ENCODE assay signal across 21 cellular contexts in the genomic region with DNA sequence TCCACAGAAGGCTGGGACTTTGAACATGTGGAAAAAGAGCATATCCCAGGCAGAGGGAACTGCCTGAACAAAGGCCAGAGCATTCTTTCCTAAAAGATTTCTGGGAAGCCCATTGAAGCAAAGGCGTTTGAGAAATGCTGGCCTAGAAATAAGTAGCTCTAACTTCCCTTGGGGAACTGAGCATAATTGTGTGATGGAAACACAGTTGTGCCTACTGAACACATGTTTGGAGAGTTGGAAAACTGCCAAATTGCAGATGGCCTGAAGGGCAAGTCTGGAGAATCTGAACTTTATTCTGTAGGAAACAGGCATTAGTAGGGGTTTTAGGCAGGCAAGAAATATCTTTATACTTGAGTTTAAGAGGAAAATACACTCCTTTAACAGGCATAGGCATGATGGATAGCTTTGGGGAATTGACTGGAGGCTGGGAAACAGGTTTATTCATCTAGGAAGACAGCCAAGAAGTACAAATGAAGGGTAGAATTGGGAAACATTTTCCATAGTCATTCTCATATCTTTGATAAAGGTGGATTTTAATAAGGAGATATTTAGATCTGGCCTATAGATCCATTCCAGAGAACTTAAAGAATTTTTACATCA.
DNase-seq lines count a peak whose midpoint lies in the region; ATAC-seq and TF ChIP-seq lines count a peak whose summit lies in the region.
"Had no signal": no experiment of that assay in that cellular context is flagged by ENCODE, and none has a peak within 500 bp of the region (broad histone marks: within the 10 kb centered on the region; RNA-seq: fewer than 3 reads in every experiment).

No MANE protein-coding gene starts in this region.

- intact Hi-C loops in MCF 10A (cut with micrococcal nuclease) (no loop called here), breast epithelium (cut with DNase I; ENCODE audit: low total_unique reads) (no loop called here)

- H3K4me3 ChIP-seq in breast epithelium: no peak overlapping the region
- H3K4me3 ChIP-seq: adrenal gland, cardiac muscle cell had no signal

- BruUV-seq in MCF 10A (replicated peaks; lab: Mats Ljungman, UMichigan): no TSS peak

- no peaks in the 10 kb centered on the region for H3K36me3 Mint-ChIP-seq in MCF 10A (ENCODE audit: insufficient read depth, unreplicated experiment)
- peaks cover 8% of the 10 kb centered on the region for H3K36me3 Mint-ChIP-seq in glutamatergic neuron (ENCODE audit: unreplicated experiment)
- H3K36me3 Mint-ChIP-seq in activated CD8-positive, alpha-beta T cell treated with anti-CD3 and anti-CD28 coated beads, Interleukin-2, amount 10 ng/mL, durations not matched to agents 7 days and 5 days (ENCODE audit: low read depth): no peaks in the 10 kb centered on the region
- H3K36me3 Mint-ChIP-seq in activated CD4-positive, alpha-beta memory T cell treated with anti-CD3 and anti-CD28 coated beads, Interleukin-2, amount 10 ng/mL, durations not matched to agents 7 days and 5 days (ENCODE audit: low read depth): no peaks in the 10 kb centered on the region

- POLR2A ChIA-PET in MCF 10A (lab: Yijun Ruan, JAX): no interaction called here
- POLR2A ChIA-PET in activated CD8-positive, alpha-beta T cell treated with anti-CD3 and anti-CD28 coated beads, Interleukin-2, amount 10 ng/mL, durations not matched to agents 7 days and 5 days (lab: Charles Lee): no interaction called here
- POLR2A ChIA-PET in activated CD4-positive, alpha-beta memory T cell treated with anti-CD3 and anti-CD28 coated beads, Interleukin-2, amount 10 ng/mL, durations not matched to agents 7 days and 5 days (lab: Charles Lee): no interaction called here

- peaks cover 9% of the 10 kb centered on the region for H3K9me3 Mint-ChIP-seq in MCF 10A (ENCODE audit: unreplicated experiment)
- H3K9me3 Mint-ChIP-seq in glutamatergic neuron (ENCODE audit: unreplicated experiment): peaks cover 7% of the 10 kb centered on the region
- no peaks in the 10 kb centered on the region for H3K9me3 Mint-ChIP-seq in activated CD8-positive, alpha-beta T cell treated with anti-CD3 and anti-CD28 coated beads, Interleukin-2, amount 10 ng/mL, durations not matched to agents 7 days and 5 days (ENCODE audit: insufficient read depth)
- H3K9me3 Mint-ChIP-seq in activated CD4-positive, alpha-beta memory T cell treated with anti-CD3 and anti-CD28 coated beads, Interleukin-2, amount 10 ng/mL, durations not matched to agents 7 days and 5 days: peaks cover 5% of the 10 kb centered on the region

- H3K27me3 Mint-ChIP-seq in MCF 10A (ENCODE audit: insufficient read depth, unreplicated experiment) (no peaks in the 10 kb centered on the region), glutamatergic neuron (ENCODE audit: unreplicated experiment) (peaks cover 2% of the 10 kb centered on the region)
- no peaks in the 10 kb centered on the region for H3K27me3 Mint-ChIP-seq in activated CD8-positive, alpha-beta T cell treated with anti-CD3 and anti-CD28 coated beads, Interleukin-2, amount 10 ng/mL, durations not matched to agents 7 days and 5 days (ENCODE audit: low read depth)
- no peaks in the 10 kb centered on the region for H3K27me3 Mint-ChIP-seq in activated CD4-positive, alpha-beta memory T cell treated with anti-CD3 and anti-CD28 coated beads, Interleukin-2, amount 10 ng/mL, durations not matched to agents 7 days and 5 days

- peaks cover 6% of the 10 kb centered on the region for H3K4me1 Mint-ChIP-seq in MCF 10A (ENCODE audit: insufficient read depth, unreplicated experiment)
- peaks cover 17% of the 10 kb centered on the region for H3K4me1 Mint-ChIP-seq in glutamatergic neuron (ENCODE audit: low read depth, unreplicated experiment)
- no peaks in the 10 kb centered on the region for H3K4me1 Mint-ChIP-seq in activated CD8-positive, alpha-beta T cell treated with anti-CD3 and anti-CD28 coated beads, Interleukin-2, amount 10 ng/mL, durations not matched to agents 7 days and 5 days (ENCODE audit: low read depth)
- no peaks in the 10 kb centered on the region for H3K4me1 Mint-ChIP-seq in activated CD4-positive, alpha-beta memory T cell treated with anti-CD3 and anti-CD28 coated beads, Interleukin-2, amount 10 ng/mL, durations not matched to agents 7 days and 5 days
- H3K4me1 Mint-ChIP-seq: neural crest cell had no signal

- CTCF ChIA-PET in MCF 10A (lab: Yijun Ruan, JAX): interaction anchor here (1.1 kb wide), 1 partner anchor 23 kb away, joined by 3 read pairs; no protein-coding TSS in a partner anchor
- CTCF ChIA-PET in activated CD8-positive, alpha-beta T cell treated with anti-CD3 and anti-CD28 coated beads, Interleukin-2, amount 10 ng/mL, durations not matched to agents 7 days and 5 days (lab: Charles Lee): no interaction called here
- CTCF ChIA-PET in activated CD4-positive, alpha-beta memory T cell treated with anti-CD3 and anti-CD28 coated beads, Interleukin-2, amount 10 ng/mL, durations not matched to agents 7 days and 5 days (lab: Charles Lee): no interaction called here

- no peaks in the 10 kb centered on the region for H3K36me3 ChIP-seq in breast epithelium
- H3K36me3 ChIP-seq: adrenal gland, cardiac muscle cell had no signal

- peak; percentile 6 for DNase-seq in MCF 10A (ENCODE audit: unreplicated experiment)
- DNase-seq in breast epithelium (ENCODE audit: low spot score in 2 of 2): no peak
- DNase-seq in RPMI8226: peak; percentile 3
- no peak for DNase-seq in glutamatergic neuron
- DNase-seq in activated CD8-positive, alpha-beta T cell treated with anti-CD3 and anti-CD28 coated beads, Interleukin-2, amount 10 ng/mL, durations not matched to agents 7 days and 5 days: no peak
- no peak for DNase-seq in NCI-H1417 treated with DMSO at 0.1 percent for 48 hours (lab: John Stamatoyannopoulos, UW)
- no peak for DNase-seq in activated CD4-positive, alpha-beta memory T cell treated with anti-CD3 and anti-CD28 coated beads, Interleukin-2, amount 10 ng/mL, durations not matched to agents 7 days and 5 days
- DNase-seq: ACHN; activated naive CD4-positive, alpha-beta T cell; activated T-cell treated with anti-CD3 and anti-CD28 coated beads, Interleukin-2, amount 50 U/mL, for 4 hours; adrenal gland; IMR-90; NCI-H146; NCI-H510A; stimulated activated CD4-positive, alpha-beta T cell treated with anti-CD3 and anti-CD28 coated beads, Interleukin-1b, Interleukin-23, amount 100 ng/mL, for 48 hours had no signal

- H3K27ac ChIP-seq in breast epithelium: no peak overlapping the region
- H3K27ac ChIP-seq: adrenal gland, C4-2B, cardiac muscle cell, RWPE1 had no signal

- no peaks in the 10 kb centered on the region for H3K4me1 ChIP-seq in breast epithelium
- H3K4me1 ChIP-seq: adrenal gland had no signal

- H3K27me3 ChIP-seq in breast epithelium: no peaks in the 10 kb centered on the region
- H3K27me3 ChIP-seq: adrenal gland, cardiac muscle cell had no signal

- no peak for TF ChIP-seq POLR2A in breast epithelium (IDR thresholded peaks at IDR 0.05)

- no peak for TF ChIP-seq CTCF in MCF 10A (IDR thresholded peaks at IDR 0.05; ENCODE audit: unreplicated experiment)
- no peak for TF ChIP-seq CTCF in breast epithelium (IDR thresholded peaks at IDR 0.05)
- TF ChIP-seq CTCF in glutamatergic neuron (IDR thresholded peaks at IDR 0.05; ENCODE audit: partially characterized antibody, unreplicated experiment): no peak

- H3K27ac Mint-ChIP-seq in MCF 10A (ENCODE audit: low read depth, unreplicated experiment) (no peak overlapping the region), glutamatergic neuron (ENCODE audit: unreplicated experiment) (peak overlapping the region; percentile 85)
- H3K27ac Mint-ChIP-seq in activated CD8-positive, alpha-beta T cell treated with anti-CD3 and anti-CD28 coated beads, Interleukin-2, amount 10 ng/mL, durations not matched to agents 7 days and 5 days: no peak overlapping the region
- no peak overlapping the region for H3K27ac Mint-ChIP-seq in activated CD4-positive, alpha-beta memory T cell treated with anti-CD3 and anti-CD28 coated beads, Interleukin-2, amount 10 ng/mL, durations not matched to agents 7 days and 5 days

- H3K4me3 Mint-ChIP-seq in MCF 10A (ENCODE audit: unreplicated experiment) (no peak overlapping the region), glutamatergic neuron (ENCODE audit: unreplicated experiment) (no peak overlapping the region)
- no peak overlapping the region for H3K4me3 Mint-ChIP-seq in activated CD8-positive, alpha-beta T cell treated with anti-CD3 and anti-CD28 coated beads, Interleukin-2, amount 10 ng/mL, durations not matched to agents 7 days and 5 days
- H3K4me3 Mint-ChIP-seq in activated CD4-positive, alpha-beta memory T cell treated with anti-CD3 and anti-CD28 coated beads, Interleukin-2, amount 10 ng/mL, durations not matched to agents 7 days and 5 days: no peak overlapping the region
- H3K4me3 Mint-ChIP-seq: activated T-cell treated with anti-CD3 and anti-CD28 coated beads, Interleukin-2, amount 50 U/mL, for 4 hours; neural crest cell had no signal

- H3K9me3 ChIP-seq in breast epithelium: peaks cover 3 to 6% of the 10 kb centered on the region in 2 donors
- H3K9me3 ChIP-seq: adrenal gland had no signal

- no peak for ATAC-seq in activated CD8-positive, alpha-beta T cell treated with anti-CD3 and anti-CD28 coated beads, Interleukin-2, amount 10 ng/mL, durations not matched to agents 7 days and 5 days
- ATAC-seq in HG02610 (IDR thresholded peaks at IDR 0.05; ENCODE audit: unreplicated experiment): no peak
- ATAC-seq: activated T-cell treated with anti-CD3 and anti-CD28 coated beads, Interleukin-2, amount 50 U/mL, for 4 hours; left lobe of liver had no signal

Comparison
In these comparisons a context has a peak if more than half of its experiments do, and no peak if none do; other contexts are left out.
1. DNase-seq: peak in MCF 10A (single experiment) and RPMI8226 (single experiment); none in breast epithelium (0 of 2), glutamatergic neuron (single experiment), activated CD8-positive, alpha-beta T cell treated with anti-CD3 and anti-CD28 coated beads, Interleukin-2, amount 10 ng/mL, durations not matched to agents 7 days and 5 days (single experiment), NCI-H1417 treated with DMSO at 0.1 percent for 48 hours (single experiment) and activated CD4-positive, alpha-beta memory T cell treated with anti-CD3 and anti-CD28 coated beads, Interleukin-2, amount 10 ng/mL, durations not matched to agents 7 days and 5 days (single experiment).